In genomic region chr13:105979586-105979985, GRCh38 we compare ENCODE assay signal across 1 cellular context.
TF ChIP-seq lines count a peak whose summit lies in the region.

No MANE protein-coding gene starts in this region.

TF ChIP-seq in A549, 52 proteins besides CTCF, POLR2A, EP300 and RAD21 (continued from another document):
- TF ChIP-seq, protein P1, sequence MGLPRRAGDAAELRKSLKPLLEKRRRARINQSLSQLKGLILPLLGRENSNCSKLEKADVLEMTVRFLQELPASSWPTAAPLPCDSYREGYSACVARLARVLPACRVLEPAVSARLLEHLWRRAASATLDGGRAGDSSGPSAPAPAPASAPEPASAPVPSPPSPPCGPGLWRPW (IDR thresholded peaks at IDR 0.05): no peak
- TF ChIP-seq TP53 (CRISPR knock-in tag; IDR thresholded peaks at IDR 0.05): no peak
